7 cellular contexts compared by ENCODE assay signal in the genomic region with DNA sequence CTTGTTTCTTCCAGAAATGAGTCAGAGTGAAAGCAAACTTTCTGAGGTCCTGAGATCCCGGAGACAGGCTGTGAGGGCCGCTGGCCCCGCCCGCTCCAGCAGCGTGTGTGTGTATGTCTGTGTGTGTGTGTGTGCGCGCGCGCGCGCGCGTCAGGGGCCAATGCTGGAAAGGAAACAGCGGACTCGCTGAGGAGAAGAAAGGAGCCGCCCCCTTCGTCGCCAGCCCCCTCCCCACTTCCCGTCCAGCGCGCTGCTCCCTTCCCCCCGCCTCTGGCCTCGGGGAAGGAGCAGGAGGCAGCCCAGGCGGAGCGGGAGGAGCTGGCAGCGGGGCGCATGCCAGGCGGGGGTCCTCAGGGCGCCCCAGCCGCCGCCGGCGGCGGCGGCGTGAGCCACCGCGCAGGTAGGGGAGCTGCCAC. TPM values are rescaled to one million over a fixed set of nuclear protein-coding genes. Genes with fewer than 3 reads are reported as not detected.
DNase-seq lines count a peak whose midpoint lies in the region; ATAC-seq and FAIRE-seq lines count a peak whose summit lies in the region.

A gene (plus strand): TSS at position 256 of the 416 bp plus-strand sequence. CDS start 78 bp downstream, at position 334.

- ATAC-seq in HG03135 (IDR thresholded peaks at IDR 0.05; ENCODE audit: unreplicated experiment) (peak; percentile 54), left lobe of liver (peak; percentile 88)

- FAIRE-seq in GM18507 (lab: Jason Lieb, UNC), result peak; percentile 54

- DNase-seq in GM18507 (ENCODE audit: extremely low spot score, insufficient read length, low read depth) (no peak), NCI-H345 (lab: John Stamatoyannopoulos, UW) (peak; percentile 80), dermis blood vessel endothelial cell (peak; percentile 95), left lobe of liver (ENCODE audit: low spot score) (peak; percentile 70)
- DNase-seq in activated CD4-positive, alpha-beta T cell treated with anti-CD3 and anti-CD28 coated beads for 48 hours, result peak; percentile 74
- peak; percentile 42 to 44 for DNase-seq in stimulated activated CD4-positive, alpha-beta T cell treated with anti-CD3 and anti-CD28 coated beads, Interleukin-1b, Interleukin-23, amount 100 ng/mL, for 4 hours (ENCODE audit: low read depth in 2 of 2)

RNA-seq across cellular contexts. Expression of the gene that starts here (rescaled TPM):
- total RNA-seq in dermis blood vessel endothelial cell (9.9 and 19.9 TPM in 2 replicates), left lobe of liver (1.8 TPM)
